1 cellular context compared by ENCODE assay signal in the genomic region with DNA sequence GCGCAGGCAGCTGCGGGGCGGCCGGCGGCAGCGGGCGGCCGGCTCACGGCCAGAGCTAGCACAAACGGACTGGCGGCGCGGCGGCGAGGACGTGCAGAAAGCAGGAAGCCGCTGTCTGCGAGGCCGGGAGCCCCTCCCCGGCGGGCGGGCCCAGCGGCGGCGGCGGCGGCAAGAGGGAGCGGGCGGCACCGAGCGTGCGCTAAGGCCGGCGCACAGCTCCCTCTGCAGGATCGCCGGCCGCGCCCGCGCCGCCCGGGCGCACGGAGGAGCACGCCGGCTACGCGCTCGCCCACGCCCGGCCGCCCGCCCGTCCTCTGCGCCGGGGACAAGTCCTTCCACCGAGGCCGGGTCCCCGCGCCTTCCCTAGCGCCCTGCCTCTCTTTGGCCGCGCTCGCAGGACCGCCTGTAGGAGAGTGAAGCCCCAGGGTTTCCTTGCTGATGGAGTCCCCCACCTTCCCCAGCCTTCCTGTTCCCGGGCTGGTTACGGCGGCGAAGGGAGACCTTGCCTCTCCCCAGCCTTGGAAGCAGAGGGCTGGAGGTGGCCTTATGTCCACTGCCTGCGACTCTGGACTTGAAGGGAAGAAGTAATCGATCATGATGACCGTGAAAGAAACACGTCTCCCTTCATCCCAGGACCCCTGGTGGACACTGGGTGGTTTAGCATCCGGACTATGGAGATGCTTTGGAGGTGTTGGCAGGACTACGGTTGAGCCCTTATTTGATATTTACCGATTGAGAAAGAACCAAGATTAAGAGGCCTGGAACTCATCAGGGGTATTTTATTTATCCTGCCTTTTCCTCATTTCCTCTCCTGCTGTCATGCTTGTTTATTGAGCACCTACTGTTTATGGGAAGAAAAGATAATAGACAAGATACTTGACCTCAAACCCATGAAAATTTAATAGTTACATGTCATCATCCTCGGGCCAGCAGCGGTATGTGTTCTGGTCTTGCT.
A peak's percentile ranks its signal among the peaks of the same experiment; 100 is the strongest.
TF ChIP-seq lines count a peak whose summit lies in the region.

A gene (minus strand): TSS at position 102 of the 955 bp plus-strand sequence. CDS start 191 bp downstream, outside the sequence.

TF ChIP-seq in HepG2, 621 proteins besides CTCF, POLR2A, EP300 and RAD21 (continued from another document and continues in another):
- TF ChIP-seq, protein P1, sequence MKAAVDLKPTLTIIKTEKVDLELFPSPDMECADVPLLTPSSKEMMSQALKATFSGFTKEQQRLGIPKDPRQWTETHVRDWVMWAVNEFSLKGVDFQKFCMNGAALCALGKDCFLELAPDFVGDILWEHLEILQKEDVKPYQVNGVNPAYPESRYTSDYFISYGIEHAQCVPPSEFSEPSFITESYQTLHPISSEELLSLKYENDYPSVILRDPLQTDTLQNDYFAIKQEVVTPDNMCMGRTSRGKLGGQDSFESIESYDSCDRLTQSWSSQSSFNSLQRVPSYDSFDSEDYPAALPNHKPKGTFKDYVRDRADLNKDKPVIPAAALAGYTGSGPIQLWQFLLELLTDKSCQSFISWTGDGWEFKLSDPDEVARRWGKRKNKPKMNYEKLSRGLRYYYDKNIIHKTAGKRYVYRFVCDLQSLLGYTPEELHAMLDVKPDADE (CRISPR knock-in tag; IDR thresholded peaks at IDR 0.05): 0 out of 2 replicates have a peak, but pooled peaks have one; percentile 65
- TF ChIP-seq, protein P2, sequence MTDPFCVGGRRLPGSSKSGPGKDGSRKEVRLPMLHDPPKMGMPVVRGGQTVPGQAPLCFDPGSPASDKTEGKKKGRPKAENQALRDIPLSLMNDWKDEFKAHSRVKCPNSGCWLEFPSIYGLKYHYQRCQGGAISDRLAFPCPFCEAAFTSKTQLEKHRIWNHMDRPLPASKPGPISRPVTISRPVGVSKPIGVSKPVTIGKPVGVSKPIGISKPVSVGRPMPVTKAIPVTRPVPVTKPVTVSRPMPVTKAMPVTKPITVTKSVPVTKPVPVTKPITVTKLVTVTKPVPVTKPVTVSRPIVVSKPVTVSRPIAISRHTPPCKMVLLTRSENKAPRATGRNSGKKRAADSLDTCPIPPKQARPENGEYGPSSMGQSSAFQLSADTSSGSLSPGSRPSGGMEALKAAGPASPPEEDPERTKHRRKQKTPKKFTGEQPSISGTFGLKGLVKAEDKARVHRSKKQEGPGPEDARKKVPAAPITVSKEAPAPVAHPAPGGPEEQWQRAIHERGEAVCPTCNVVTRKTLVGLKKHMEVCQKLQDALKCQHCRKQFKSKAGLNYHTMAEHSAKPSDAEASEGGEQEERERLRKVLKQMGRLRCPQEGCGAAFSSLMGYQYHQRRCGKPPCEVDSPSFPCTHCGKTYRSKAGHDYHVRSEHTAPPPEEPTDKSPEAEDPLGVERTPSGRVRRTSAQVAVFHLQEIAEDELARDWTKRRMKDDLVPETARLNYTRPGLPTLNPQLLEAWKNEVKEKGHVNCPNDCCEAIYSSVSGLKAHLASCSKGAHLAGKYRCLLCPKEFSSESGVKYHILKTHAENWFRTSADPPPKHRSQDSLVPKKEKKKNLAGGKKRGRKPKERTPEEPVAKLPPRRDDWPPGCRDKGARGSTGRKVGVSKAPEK (CRISPR knock-in tag; IDR thresholded peaks at IDR 0.05; ENCODE audit: borderline replicate concordance): no peak
- peak; percentile 46; the same call in 1 of the 2 replicates for TF ChIP-seq ZNF724P (CRISPR knock-in tag; IDR thresholded peaks at IDR 0.05; ENCODE audit: borderline replicate concordance)
- no peak for TF ChIP-seq JARID2 (CRISPR knock-in tag; IDR thresholded peaks at IDR 0.05; ENCODE audit: insufficient replicate concordance)
- TF ChIP-seq SP140L (CRISPR knock-in tag; IDR thresholded peaks at IDR 0.05; ENCODE audit: borderline replicate concordance): 0 out of 2 replicates have a peak, but pooled peaks have one; percentile 23
- TF ChIP-seq ZNF20 (CRISPR knock-in tag; IDR thresholded peaks at IDR 0.05): no peak
- TF ChIP-seq RXRA (CRISPR knock-in tag; IDR thresholded peaks at IDR 0.05): 0 out of 2 replicates have a peak, but pooled peaks have one; percentile 41
- TF ChIP-seq ELF3 (CRISPR knock-in tag; IDR thresholded peaks at IDR 0.05): peak; percentile 59; the same call in 1 of the 2 replicates
- TF ChIP-seq DMAP1 (CRISPR knock-in tag; IDR thresholded peaks at IDR 0.05): peak; percentile 39
- TF ChIP-seq, protein P3, sequence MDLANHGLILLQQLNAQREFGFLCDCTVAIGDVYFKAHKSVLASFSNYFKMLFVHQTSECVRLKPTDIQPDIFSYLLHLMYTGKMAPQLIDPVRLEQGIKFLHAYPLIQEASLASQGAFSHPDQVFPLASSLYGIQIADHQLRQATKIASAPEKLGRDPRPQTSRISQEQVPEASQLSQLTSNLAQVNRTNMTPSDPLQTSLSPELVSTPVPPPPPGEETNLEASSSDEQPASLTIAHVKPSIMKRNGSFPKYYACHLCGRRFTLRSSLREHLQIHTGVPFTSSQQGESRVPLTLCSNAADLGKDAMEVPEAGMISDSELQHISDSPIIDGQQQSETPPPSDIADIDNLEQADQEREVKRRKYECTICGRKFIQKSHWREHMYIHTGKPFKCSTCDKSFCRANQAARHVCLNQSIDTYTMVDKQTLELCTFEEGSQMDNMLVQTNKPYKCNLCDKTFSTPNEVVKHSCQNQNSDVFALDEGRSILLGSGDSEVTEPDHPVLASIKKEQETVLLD (CRISPR knock-in tag; IDR thresholded peaks at IDR 0.05; ENCODE audit: low read depth): peak; percentile 62
- peak; percentile 58; the same call in 1 of the 2 replicates for TF ChIP-seq ZFP82 (CRISPR knock-in tag; IDR thresholded peaks at IDR 0.05; ENCODE audit: borderline replicate concordance)
- TF ChIP-seq, protein P4, sequence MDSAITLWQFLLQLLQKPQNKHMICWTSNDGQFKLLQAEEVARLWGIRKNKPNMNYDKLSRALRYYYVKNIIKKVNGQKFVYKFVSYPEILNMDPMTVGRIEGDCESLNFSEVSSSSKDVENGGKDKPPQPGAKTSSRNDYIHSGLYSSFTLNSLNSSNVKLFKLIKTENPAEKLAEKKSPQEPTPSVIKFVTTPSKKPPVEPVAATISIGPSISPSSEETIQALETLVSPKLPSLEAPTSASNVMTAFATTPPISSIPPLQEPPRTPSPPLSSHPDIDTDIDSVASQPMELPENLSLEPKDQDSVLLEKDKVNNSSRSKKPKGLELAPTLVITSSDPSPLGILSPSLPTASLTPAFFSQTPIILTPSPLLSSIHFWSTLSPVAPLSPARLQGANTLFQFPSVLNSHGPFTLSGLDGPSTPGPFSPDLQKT (CRISPR knock-in tag; IDR thresholded peaks at IDR 0.05; ENCODE audit: borderline replicate concordance): no peak
- TF ChIP-seq WIZ (CRISPR knock-in tag; IDR thresholded peaks at IDR 0.05): no peak
- no peak; the same call in 1 of the 2 replicates for TF ChIP-seq ZNF776 (CRISPR knock-in tag; IDR thresholded peaks at IDR 0.05)
- TF ChIP-seq ZNF761 (CRISPR knock-in tag; conservative IDR thresholded peaks at IDR 0.05): peak; percentile 41; the same call in 1 of the 2 replicates
- TF ChIP-seq, protein P5, sequence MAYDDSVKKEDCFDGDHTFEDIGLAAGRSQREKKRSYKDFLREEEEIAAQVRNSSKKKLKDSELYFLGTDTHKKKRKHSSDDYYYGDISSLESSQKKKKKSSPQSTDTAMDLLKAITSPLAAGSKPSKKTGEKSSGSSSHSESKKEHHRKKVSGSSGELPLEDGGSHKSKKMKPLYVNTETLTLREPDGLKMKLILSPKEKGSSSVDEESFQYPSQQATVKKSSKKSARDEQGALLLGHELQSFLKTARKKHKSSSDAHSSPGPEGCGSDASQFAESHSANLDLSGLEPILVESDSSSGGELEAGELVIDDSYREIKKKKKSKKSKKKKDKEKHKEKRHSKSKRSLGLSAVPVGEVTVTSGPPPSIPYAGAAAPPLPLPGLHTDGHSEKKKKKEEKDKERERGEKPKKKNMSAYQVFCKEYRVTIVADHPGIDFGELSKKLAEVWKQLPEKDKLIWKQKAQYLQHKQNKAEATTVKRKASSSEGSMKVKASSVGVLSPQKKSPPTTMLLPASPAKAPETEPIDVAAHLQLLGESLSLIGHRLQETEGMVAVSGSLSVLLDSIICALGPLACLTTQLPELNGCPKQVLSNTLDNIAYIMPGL (CRISPR knock-in tag; IDR thresholded peaks at IDR 0.05; ENCODE audit: borderline replicate concordance in 1 of 2, low read depth in 1 of 2): peak; percentile 27 to 85; a peak in 3 of 4 replicates
- TF ChIP-seq NR2C2 (CRISPR knock-in tag; IDR thresholded peaks at IDR 0.05; ENCODE audit: borderline replicate concordance): 0 out of 2 replicates have a peak, but pooled peaks have one; percentile 14
- peak; percentile 38; the same call in 1 of the 2 replicates for TF ChIP-seq TAF1 (CRISPR knock-in tag; IDR thresholded peaks at IDR 0.05)
- TF ChIP-seq ARNT2 (CRISPR knock-in tag; IDR thresholded peaks at IDR 0.05; ENCODE audit: low read depth): peak; percentile 70; the same call in 1 of the 2 replicates
- TF ChIP-seq, protein P6, sequence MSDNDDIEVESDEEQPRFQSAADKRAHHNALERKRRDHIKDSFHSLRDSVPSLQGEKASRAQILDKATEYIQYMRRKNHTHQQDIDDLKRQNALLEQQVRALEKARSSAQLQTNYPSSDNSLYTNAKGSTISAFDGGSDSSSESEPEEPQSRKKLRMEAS (IDR thresholded peaks at IDR 0.05): peak; percentile 32; the same call in 1 of the 2 replicates
- TF ChIP-seq, protein P7, sequence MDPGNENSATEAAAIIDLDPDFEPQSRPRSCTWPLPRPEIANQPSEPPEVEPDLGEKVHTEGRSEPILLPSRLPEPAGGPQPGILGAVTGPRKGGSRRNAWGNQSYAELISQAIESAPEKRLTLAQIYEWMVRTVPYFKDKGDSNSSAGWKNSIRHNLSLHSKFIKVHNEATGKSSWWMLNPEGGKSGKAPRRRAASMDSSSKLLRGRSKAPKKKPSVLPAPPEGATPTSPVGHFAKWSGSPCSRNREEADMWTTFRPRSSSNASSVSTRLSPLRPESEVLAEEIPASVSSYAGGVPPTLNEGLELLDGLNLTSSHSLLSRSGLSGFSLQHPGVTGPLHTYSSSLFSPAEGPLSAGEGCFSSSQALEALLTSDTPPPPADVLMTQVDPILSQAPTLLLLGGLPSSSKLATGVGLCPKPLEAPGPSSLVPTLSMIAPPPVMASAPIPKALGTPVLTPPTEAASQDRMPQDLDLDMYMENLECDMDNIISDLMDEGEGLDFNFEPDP (CRISPR knock-in tag; conservative IDR thresholded peaks at IDR 0.05): no peak
- no peak for TF ChIP-seq TEAD3 (CRISPR knock-in tag; optimal IDR thresholded peaks at IDR 0.05; ENCODE audit: borderline replicate concordance)
- TF ChIP-seq ZNF33B (CRISPR knock-in tag; IDR thresholded peaks at IDR 0.05): 0 out of 2 replicates have a peak, but pooled peaks have one; percentile 20
- 0 out of 2 replicates have a peak, but pooled peaks have one; percentile 40 for TF ChIP-seq ZNF780A (CRISPR knock-in tag; IDR thresholded peaks at IDR 0.05)
- no peak for TF ChIP-seq ISL2 (CRISPR knock-in tag; IDR thresholded peaks at IDR 0.05)
- TF ChIP-seq GATAD2A (CRISPR knock-in tag; IDR thresholded peaks at IDR 0.05): peak; percentile 56
- TF ChIP-seq ATF7-NPFF (CRISPR knock-in tag; IDR thresholded peaks at IDR 0.05; ENCODE audit: low read depth): peak; percentile 86
- peak; percentile 27; the same call in 1 of the 2 replicates for TF ChIP-seq MIER3 (CRISPR knock-in tag; IDR thresholded peaks at IDR 0.05; ENCODE audit: borderline replicate concordance)
- TF ChIP-seq MXD4 (CRISPR knock-in tag; IDR thresholded peaks at IDR 0.05): peak; percentile 33; the same call in 1 of the 2 replicates
- TF ChIP-seq, protein P8, sequence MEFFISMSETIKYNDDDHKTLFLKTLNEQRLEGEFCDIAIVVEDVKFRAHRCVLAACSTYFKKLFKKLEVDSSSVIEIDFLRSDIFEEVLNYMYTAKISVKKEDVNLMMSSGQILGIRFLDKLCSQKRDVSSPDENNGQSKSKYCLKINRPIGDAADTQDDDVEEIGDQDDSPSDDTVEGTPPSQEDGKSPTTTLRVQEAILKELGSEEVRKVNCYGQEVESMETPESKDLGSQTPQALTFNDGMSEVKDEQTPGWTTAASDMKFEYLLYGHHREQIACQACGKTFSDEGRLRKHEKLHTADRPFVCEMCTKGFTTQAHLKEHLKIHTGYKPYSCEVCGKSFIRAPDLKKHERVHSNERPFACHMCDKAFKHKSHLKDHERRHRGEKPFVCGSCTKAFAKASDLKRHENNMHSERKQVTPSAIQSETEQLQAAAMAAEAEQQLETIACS (CRISPR knock-in tag; IDR thresholded peaks at IDR 0.05): peak; percentile 66; the same call in 1 of the 2 replicates
- TF ChIP-seq ZNF607 (CRISPR knock-in tag; IDR thresholded peaks at IDR 0.05; ENCODE audit: borderline replicate concordance): 0 out of 2 replicates have a peak, but pooled peaks have one; percentile 32
- TF ChIP-seq ZNF382 (CRISPR knock-in tag; IDR thresholded peaks at IDR 0.05; ENCODE audit: borderline replicate concordance): no peak
- no peak for TF ChIP-seq FOXC1 (CRISPR knock-in tag; IDR thresholded peaks at IDR 0.05; ENCODE audit: borderline replicate concordance)
- TF ChIP-seq, protein P9, sequence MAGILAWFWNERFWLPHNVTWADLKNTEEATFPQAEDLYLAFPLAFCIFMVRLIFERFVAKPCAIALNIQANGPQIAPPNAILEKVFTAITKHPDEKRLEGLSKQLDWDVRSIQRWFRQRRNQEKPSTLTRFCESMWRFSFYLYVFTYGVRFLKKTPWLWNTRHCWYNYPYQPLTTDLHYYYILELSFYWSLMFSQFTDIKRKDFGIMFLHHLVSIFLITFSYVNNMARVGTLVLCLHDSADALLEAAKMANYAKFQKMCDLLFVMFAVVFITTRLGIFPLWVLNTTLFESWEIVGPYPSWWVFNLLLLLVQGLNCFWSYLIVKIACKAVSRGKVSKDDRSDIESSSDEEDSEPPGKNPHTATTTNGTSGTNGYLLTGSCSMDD (CRISPR knock-in tag; IDR thresholded peaks at IDR 0.05): no peak
- no peak for TF ChIP-seq ZNF383 (CRISPR knock-in tag; IDR thresholded peaks at IDR 0.05; ENCODE audit: borderline replicate concordance)
